In the genomic region with DNA sequence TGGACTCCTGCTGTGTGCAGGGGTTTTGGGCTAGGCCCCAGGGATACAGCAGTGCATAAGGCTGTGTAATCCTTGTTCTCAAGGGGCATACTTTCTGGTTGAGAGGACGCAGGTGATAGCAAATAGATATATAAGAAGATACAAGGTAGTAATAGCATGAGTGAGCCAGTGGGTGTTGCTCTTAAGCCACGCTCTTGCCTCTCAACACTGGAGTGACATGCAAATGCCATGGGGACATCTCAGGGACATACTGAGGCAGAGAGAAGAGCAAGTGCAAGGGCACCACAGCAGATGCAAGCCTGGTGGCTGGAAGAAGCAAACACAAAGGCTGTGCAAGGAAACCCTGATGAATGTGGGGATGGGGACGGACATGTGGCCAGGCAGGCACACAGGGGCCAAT, we compare ENCODE assay signal across 8 cellular contexts.
DNase-seq lines count a peak whose midpoint lies in the region; ATAC-seq and TF ChIP-seq lines count a peak whose summit lies in the region.

No MANE protein-coding gene starts in this region.

- H3K4me3 ChIP-seq in smooth muscle cell = no peak overlapping the region

- H3F3A ChIP-seq in smooth muscle cell (ENCODE audit: low read depth) = no peaks in the 10 kb centered on the region

- peaks cover 4% of the 10 kb centered on the region for H3K79me2 ChIP-seq in smooth muscle cell (ENCODE audit: low read depth)

- H4K20me1 ChIP-seq in smooth muscle cell (ENCODE audit: low read depth) = peaks cover 17% of the 10 kb centered on the region

- no peak overlapping the region for H3K27ac ChIP-seq in smooth muscle cell (ENCODE audit: low read depth)

- no peaks in the 10 kb centered on the region for H3K36me3 ChIP-seq in smooth muscle cell (ENCODE audit: low read depth)

- no peaks in the 10 kb centered on the region for H3K4me1 ChIP-seq in smooth muscle cell (ENCODE audit: low read depth)

- H3K9ac ChIP-seq in smooth muscle cell (ENCODE audit: low read depth) = no peak overlapping the region

- H3K4me2 ChIP-seq in smooth muscle cell = no peak overlapping the region

- TF ChIP-seq CTCF in smooth muscle cell (IDR thresholded peaks at IDR 0.05; ENCODE audit: borderline replicate concordance, insufficient read depth, poor library complexity, severe bottlenecking) = no peak

- ATAC-seq in HG02885 (IDR thresholded peaks at IDR 0.05; ENCODE audit: poor library complexity, unreplicated experiment) (peak; percentile 60), esophagus mucosa (peak; percentile 35)

- DNase-seq in NCI-H510A treated with DMSO at 0.1 percent for 48 hours (lab: John Stamatoyannopoulos, UW) (peak; percentile 55), NCI-H510A (lab: John Stamatoyannopoulos, UW) (no peak), SHP77 treated with DMSO at 0.1 percent for 48 hours (lab: John Stamatoyannopoulos, UW) (peak; percentile 27), smooth muscle cell (lab: John Stamatoyannopoulos, UW; ENCODE audit: unreplicated experiment) (no peak), GOT3 (lab: John Stamatoyannopoulos, UW) (no peak)
- no peak for DNase-seq in effector CD8-positive, alpha-beta T cell (lab: John Stamatoyannopoulos, UW)

- WGBS in smooth muscle cell (ENCODE audit: low lambda C conversion rate) = 81% methylated on average over 3 of the region's 3 CpGs

- no peaks in the 10 kb centered on the region for H3K27me3 ChIP-seq in smooth muscle cell (ENCODE audit: low read depth)

- no peaks in the 10 kb centered on the region for H3K9me3 ChIP-seq in smooth muscle cell (replicated peaks; ENCODE audit: low read depth)

- no peak overlapping the region for H2AFZ ChIP-seq in smooth muscle cell (ENCODE audit: low read depth)

Comparison
In these comparisons a context has a peak if more than half of its experiments do, and no peak if none do; other contexts are left out.
1. DNase-seq: peak in NCI-H510A treated with DMSO at 0.1 percent for 48 hours (single experiment) and SHP77 treated with DMSO at 0.1 percent for 48 hours (single experiment); none in NCI-H510A (single experiment), smooth muscle cell (single experiment), effector CD8-positive, alpha-beta T cell (single experiment) and GOT3 (single experiment).